Comparison of ENCODE assay signal across 8 cellular contexts in the genomic region with DNA sequence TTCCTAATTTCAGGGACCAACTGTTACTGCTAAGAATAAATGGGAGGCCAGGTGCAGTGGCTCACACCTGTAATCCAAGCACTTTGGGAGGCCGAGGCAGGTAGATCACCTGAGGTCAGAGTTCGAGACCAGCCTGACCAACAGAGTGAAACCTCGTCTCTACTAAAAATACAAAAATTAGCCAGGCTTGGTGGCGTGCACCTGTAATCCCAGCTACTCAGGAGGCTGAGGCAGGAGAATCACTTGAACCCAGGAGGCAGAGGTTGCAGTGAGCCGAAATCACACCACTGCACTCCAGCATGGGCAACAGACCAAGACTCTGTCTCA.
DNase-seq lines count a peak whose midpoint lies in the region; ATAC-seq and TF ChIP-seq lines count a peak whose summit lies in the region.
"Not testable (repeated sequence)": the region's sequence is repeated elsewhere in the genome, so short reads cannot be mapped to it uniquely, and the experiment has no call there.

No MANE protein-coding gene starts in this region.

- H3K4me3 ChIP-seq in AG04450 (ENCODE audit: low read depth, low read length); OCI-LY1 (ENCODE audit: low read depth, low read length, poor library complexity, severe bottlenecking); fibroblast of lung (replicated peaks in 1 of 4; ENCODE audit: control extremely low read depth in 1 of 4, insufficient read depth in 1 of 4, low read depth in 3 of 4, low read length in 4 of 4); mesenchymal stem cell (ENCODE audit: insufficient read depth in 1 of 2, low read depth in 1 of 2, low read length in 2 of 2): not testable (repeated sequence)

- CTCF ChIA-PET in AG04450 (lab: Charles Lee): interaction anchor here (0.8 to 1.0 kb wide), 2 partner anchors 15 to 113 kb away, joined by 3 read pairs; no protein-coding TSS in a partner anchor
- CTCF ChIA-PET in activated CD8-positive, alpha-beta memory T cell treated with anti-CD3 and anti-CD28 coated beads, Interleukin-2, amount 10 ng/mL, durations not matched to agents 7 days and 5 days (lab: Charles Lee): interaction anchor here (0.9 to 8.2 kb wide), 2 partner anchors 78 to 113 kb away, joined by 4 to 147 read pairs; no protein-coding TSS in a partner anchor

- H3K27ac Mint-ChIP-seq in activated CD8-positive, alpha-beta memory T cell treated with anti-CD3 and anti-CD28 coated beads, Interleukin-2, amount 10 ng/mL, durations not matched to agents 7 days and 5 days: peak overlapping the region; percentile 78
- H3K27ac Mint-ChIP-seq in brain: peak overlapping the region in 3 of 5 experiments; percentile 35 to 92 (median 91)

- H3K79me1 ChIP-seq in mesenchymal stem cell (replicated peaks; ENCODE audit: low read length, poor library complexity, severe bottlenecking): peaks cover 10% of the 10 kb centered on the region

- H3K27me3 ChIP-seq in AG04450 (ENCODE audit: control insufficient read depth, insufficient read depth, low read length); OCI-LY1 (ENCODE audit: insufficient read depth, low read length); fibroblast of lung (ENCODE audit: control insufficient read depth, insufficient read depth, low read length); mesenchymal stem cell (ENCODE audit: control insufficient read depth in 1 of 2, insufficient read depth in 1 of 2, low read length in 2 of 2): not testable (repeated sequence)

- not testable (repeated sequence) for DNase-seq in AG04450 (ENCODE audit: low read depth, low spot score); activated CD8-positive, alpha-beta memory T cell treated with anti-CD3 and anti-CD28 coated beads, Interleukin-2, amount 10 ng/mL, durations not matched to agents 7 days and 5 days; fibroblast of lung (ENCODE audit: low read depth in 2 of 2); mesenchymal stem cell
- peak; percentile 56 for DNase-seq in sciatic nerve (ENCODE audit: low spot score)

- peak overlapping the region in 1 of 2 experiments; percentile 77 for H3K4ac ChIP-seq in mesenchymal stem cell (ENCODE audit: low read depth in 1 of 2, low read length in 2 of 2)

- not testable (repeated sequence) for H4K8ac ChIP-seq in mesenchymal stem cell (ENCODE audit: low read length)

- not testable (repeated sequence) for H3K4me2 ChIP-seq in OCI-LY1 (ENCODE audit: low read length); mesenchymal stem cell (ENCODE audit: low read length, poor library complexity, severe bottlenecking)
- H3K4me2 ChIP-seq in fibroblast of lung (ENCODE audit: extremely low read depth, insufficient read depth, low read length): peak overlapping the region; percentile 68

- H3K4me1 ChIP-seq in OCI-LY1 (ENCODE audit: insufficient read depth, low read length, severe bottlenecking) (peaks cover 27% of the 10 kb centered on the region), fibroblast of lung (ENCODE audit: control insufficient read depth, extremely low read depth, insufficient read depth, low read length) (peaks cover 14% of the 10 kb centered on the region), mesenchymal stem cell (ENCODE audit: control insufficient read depth, insufficient read depth, low read depth, low read length) (peaks cover 19% of the 10 kb centered on the region)

- intact Hi-C loops in sciatic nerve (cut with DNase I): not testable (repeated sequence)

- H2BK12ac ChIP-seq in mesenchymal stem cell (ENCODE audit: low read length in 2 of 2): peak overlapping the region in 1 of 2 experiments; percentile 54

- not testable (repeated sequence) for H4K91ac ChIP-seq in mesenchymal stem cell (ENCODE audit: low read length)

- not testable (repeated sequence) for H3K9me2 ChIP-seq in OCI-LY1 (ENCODE audit: low read depth, low read length)

- TF ChIP-seq CTCF in AG04450 (IDR thresholded peaks at IDR 0.05; ENCODE audit: low read depth, low read length); OCI-LY1 (IDR thresholded peaks at IDR 0.05; ENCODE audit: low read length); brain (conservative IDR thresholded peaks at IDR 0.05); fibroblast of lung (conservative IDR thresholded peaks at IDR 0.05 in 1 of 2, IDR thresholded peaks at IDR 0.05 in 1 of 2; ENCODE audit: low read depth in 1 of 2, low read length in 2 of 2): not testable (repeated sequence)

- H2BK5ac ChIP-seq in mesenchymal stem cell (ENCODE audit: low read depth, low read length, poor library complexity, severe bottlenecking): not testable (repeated sequence)

- H3K4me1 Mint-ChIP-seq in activated CD8-positive, alpha-beta memory T cell treated with anti-CD3 and anti-CD28 coated beads, Interleukin-2, amount 10 ng/mL, durations not matched to agents 7 days and 5 days: peaks cover 28% of the 10 kb centered on the region
- peaks cover 39% of the 10 kb centered on the region for H3K4me1 Mint-ChIP-seq in brain

- H3K36me3 Mint-ChIP-seq in activated CD8-positive, alpha-beta memory T cell treated with anti-CD3 and anti-CD28 coated beads, Interleukin-2, amount 10 ng/mL, durations not matched to agents 7 days and 5 days: not testable (repeated sequence)
- H3K36me3 Mint-ChIP-seq in brain: peaks cover 11% of the 10 kb centered on the region

- H4K20me1 ChIP-seq in OCI-LY1 (ENCODE audit: insufficient read depth, low read length); fibroblast of lung (ENCODE audit: control insufficient read depth, extremely low read depth, insufficient read depth, low read length): not testable (repeated sequence)

- peak overlapping the region; percentile 0 to 81 for H3K18ac ChIP-seq in mesenchymal stem cell (ENCODE audit: low read depth in 1 of 2, low read length in 2 of 2)

- H3K27me3 Mint-ChIP-seq in activated CD8-positive, alpha-beta memory T cell treated with anti-CD3 and anti-CD28 coated beads, Interleukin-2, amount 10 ng/mL, durations not matched to agents 7 days and 5 days; brain: not testable (repeated sequence)

- H3K9me3 Mint-ChIP-seq in activated CD8-positive, alpha-beta memory T cell treated with anti-CD3 and anti-CD28 coated beads, Interleukin-2, amount 10 ng/mL, durations not matched to agents 7 days and 5 days (ENCODE audit: low read depth): not testable (repeated sequence)
- peaks cover 6 to 20% (median 12%) of the 10 kb centered on the region in 5 experiments for H3K9me3 Mint-ChIP-seq in brain

- H2AK5ac ChIP-seq in mesenchymal stem cell (ENCODE audit: low read length, severe bottlenecking): peak overlapping the region; percentile 2

- not testable (repeated sequence) for ATAC-seq in activated CD8-positive, alpha-beta memory T cell treated with anti-CD3 and anti-CD28 coated beads, Interleukin-2, amount 10 ng/mL, durations not matched to agents 7 days and 5 days; sciatic nerve

- POLR2A ChIA-PET in AG04450 (lab: Yijun Ruan, JAX): interaction anchor here (0.8 to 3.2 kb wide), 8 partner anchors 42 to 187 kb away, joined by 3 to 51 read pairs (median 6); a partner anchor contains a TSS

- H3K4me3 Mint-ChIP-seq in activated CD8-positive, alpha-beta memory T cell treated with anti-CD3 and anti-CD28 coated beads, Interleukin-2, amount 10 ng/mL, durations not matched to agents 7 days and 5 days: not testable (repeated sequence)
- peak overlapping the region in 1 of 5 experiments; percentile 16 for H3K4me3 Mint-ChIP-seq in brain

- H3K9ac ChIP-seq in OCI-LY1 (ENCODE audit: low read length): not testable (repeated sequence)
- H3K9ac ChIP-seq in fibroblast of lung (ENCODE audit: insufficient read depth, low read length) (peak overlapping the region; percentile 38), mesenchymal stem cell (ENCODE audit: low read length) (peak overlapping the region; percentile 87)

- H2AFZ ChIP-seq in OCI-LY1 (ENCODE audit: low read length); fibroblast of lung (ENCODE audit: low read length); mesenchymal stem cell (ENCODE audit: low read depth, low read length): not testable (repeated sequence)

- not testable (repeated sequence) for H3K23ac ChIP-seq in mesenchymal stem cell (ENCODE audit: low read length in 2 of 2)

- H3K36me3 ChIP-seq in OCI-LY1 (ENCODE audit: insufficient read depth, low read length); fibroblast of lung (ENCODE audit: control insufficient read depth, insufficient read depth, low read length); mesenchymal stem cell (ENCODE audit: control insufficient read depth in 1 of 2, insufficient read depth in 2 of 2, low read depth in 1 of 2, low read length in 2 of 2): not testable (repeated sequence)

- H3K79me2 ChIP-seq in OCI-LY1 (ENCODE audit: insufficient read depth, low read length); fibroblast of lung (ENCODE audit: control insufficient read depth, insufficient read depth, low read length): not testable (repeated sequence)

- H3K27ac ChIP-seq in AG04450 (ENCODE audit: low read depth, low read length) (peak overlapping the region; percentile 99), OCI-LY1 (ENCODE audit: low read depth, low read length, poor library complexity, severe bottlenecking) (peak overlapping the region; percentile 34), fibroblast of lung (ENCODE audit: insufficient read depth, low read length) (peak overlapping the region; percentile 95), mesenchymal stem cell (ENCODE audit: low read length, poor library complexity, severe bottlenecking) (peak overlapping the region; percentile 80), temporal lobe (ENCODE audit: low read depth, low read length) (peak overlapping the region; percentile 85)

- peak overlapping the region; percentile 89 for H2BK120ac ChIP-seq in mesenchymal stem cell (ENCODE audit: low read depth, low read length)

- not testable (repeated sequence) for H2BK15ac ChIP-seq in mesenchymal stem cell (ENCODE audit: low read depth, poor library complexity, severe bottlenecking)

- not testable (repeated sequence) for H3K14ac ChIP-seq in mesenchymal stem cell (ENCODE audit: low read length in 2 of 2)

- H3K9me3 ChIP-seq in AG04450 (ENCODE audit: control insufficient read depth, insufficient read depth, low read length); OCI-LY1 (ENCODE audit: low read length); fibroblast of lung (ENCODE audit: control insufficient read depth, insufficient read depth, low read depth, low read length); mesenchymal stem cell (ENCODE audit: control insufficient read depth, low read length): not testable (repeated sequence)

- WGBS in mesenchymal stem cell: 94% methylated on average over 5 of the region's 5 CpGs

- not testable (repeated sequence) for H3F3A ChIP-seq in OCI-LY1 (ENCODE audit: insufficient read depth, low read length)

Comparison
In these comparisons a context has a peak if more than half of its experiments do, and no peak if none do; other contexts are left out.
1. H3K27ac ChIP-seq: peak in every context shown above with its lines; median percentile 99 in AG04450; 95 in fibroblast of lung; 85 in temporal lobe; 80 in mesenchymal stem cell; 34 in OCI-LY1.